ENCODE assay signal across 30 cellular contexts in the genomic region with DNA sequence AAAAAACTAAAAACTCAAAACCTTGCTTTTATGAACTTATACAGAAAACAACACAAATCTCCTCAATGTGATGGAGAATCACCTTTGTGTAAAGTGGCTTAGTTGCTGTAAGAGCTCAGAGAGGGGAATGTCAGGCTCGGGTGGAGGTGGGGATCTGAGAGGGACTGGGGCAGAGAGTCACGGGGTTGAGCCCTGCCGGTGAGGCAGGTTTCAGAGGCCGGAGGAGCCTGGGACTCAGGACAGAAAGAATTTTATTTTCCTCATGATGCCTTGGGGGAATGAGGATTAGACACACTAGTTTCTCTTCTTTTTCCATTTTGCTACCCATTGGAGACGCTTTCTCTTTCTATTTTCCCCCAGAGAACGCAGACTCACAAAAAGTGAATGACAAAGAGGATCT.
"Had no signal": no experiment of that assay in that cellular context is flagged by ENCODE, and none has a peak within 500 bp of the region (broad histone marks: within the 10 kb centered on the region; RNA-seq: fewer than 3 reads in every experiment).

No MANE protein-coding gene starts in this region.

- H3K9me3 Mint-ChIP-seq: activated CD4-positive, alpha-beta memory T cell treated with anti-CD3 and anti-CD28 coated beads, Interleukin-2, amount 10 ng/mL, durations not matched to agents 7 days and 5 days; activated CD4-positive, alpha-beta T cell treated with anti-CD3 and anti-CD28 coated beads, Interleukin-2, amount 10 ng/mL, durations not matched to agents 7 days and 5 days; activated naive CD4-positive, alpha-beta T cell treated with anti-CD3 and anti-CD28 coated beads, Interleukin-2, amount 10 ng/mL, durations not matched to agents 7 days and 5 days; activated naive CD4-positive, alpha-beta T cell treated with anti-CD3 and anti-CD28 coated beads, Interleukin-2, amount 50 U/mL, for 72 hours; activated naive CD8-positive, alpha-beta T cell treated with anti-CD3 and anti-CD28 coated beads, Interleukin-2, amount 10 ng/mL, durations not matched to agents 7 days and 5 days; activated T-cell treated with anti-CD3 and anti-CD28 coated beads, Interleukin-2, amount 50 U/mL, for 24 hours; activated T-cell treated with anti-CD3 and anti-CD28 coated beads, Interleukin-2, amount 50 U/mL, for 72 hours; brain had no signal

- H3K4me3 Mint-ChIP-seq: activated CD4-positive, alpha-beta memory T cell treated with anti-CD3 and anti-CD28 coated beads, Interleukin-2, amount 10 ng/mL, durations not matched to agents 7 days and 5 days; activated CD4-positive, alpha-beta T cell treated with anti-CD3 and anti-CD28 coated beads, Interleukin-2, amount 10 ng/mL, durations not matched to agents 7 days and 5 days; activated naive CD4-positive, alpha-beta T cell treated with anti-CD3 and anti-CD28 coated beads, Interleukin-2, amount 10 ng/mL, durations not matched to agents 7 days and 5 days; activated naive CD8-positive, alpha-beta T cell treated with anti-CD3 and anti-CD28 coated beads, Interleukin-2, amount 10 ng/mL, durations not matched to agents 7 days and 5 days; activated T-cell treated with anti-CD3 and anti-CD28 coated beads, Interleukin-2, amount 50 U/mL, for 24 hours; activated T-cell treated with anti-CD3 and anti-CD28 coated beads, Interleukin-2, amount 50 U/mL, for 72 hours; brain; WTC11 had no signal

- H3K4me1 ChIP-seq: ascending aorta, breast epithelium, colonic mucosa, gastrocnemius medialis, heart left ventricle had no signal

- H3K27ac Mint-ChIP-seq: activated CD4-positive, alpha-beta memory T cell treated with anti-CD3 and anti-CD28 coated beads, Interleukin-2, amount 10 ng/mL, durations not matched to agents 7 days and 5 days; activated CD4-positive, alpha-beta T cell treated with anti-CD3 and anti-CD28 coated beads, Interleukin-2, amount 10 ng/mL, durations not matched to agents 7 days and 5 days; activated naive CD4-positive, alpha-beta T cell treated with anti-CD3 and anti-CD28 coated beads, Interleukin-2, amount 10 ng/mL, durations not matched to agents 7 days and 5 days; activated naive CD4-positive, alpha-beta T cell treated with anti-CD3 and anti-CD28 coated beads, Interleukin-2, amount 50 U/mL, for 72 hours; activated naive CD8-positive, alpha-beta T cell treated with anti-CD3 and anti-CD28 coated beads, Interleukin-2, amount 10 ng/mL, durations not matched to agents 7 days and 5 days; activated T-cell treated with anti-CD3 and anti-CD28 coated beads, Interleukin-2, amount 50 U/mL, for 24 hours; activated T-cell treated with anti-CD3 and anti-CD28 coated beads, Interleukin-2, amount 50 U/mL, for 72 hours; brain; WTC11 had no signal

- H3K4me3 ChIP-seq: ascending aorta, breast epithelium, cardiac muscle cell, colonic mucosa, gastrocnemius medialis, heart left ventricle had no signal

- H3K36me3 ChIP-seq: ascending aorta, breast epithelium, cardiac muscle cell, colonic mucosa, gastrocnemius medialis, heart left ventricle had no signal

- H3K27me3 ChIP-seq: ascending aorta, cardiac muscle cell, colonic mucosa, gastrocnemius medialis had no signal

- H3K27ac ChIP-seq: ascending aorta, breast epithelium, cardiac muscle cell, colonic mucosa, gastrocnemius medialis, heart left ventricle, VCaP had no signal

- DNase-seq: activated CD4-positive, alpha-beta memory T cell treated with anti-CD3 and anti-CD28 coated beads, Interleukin-2, amount 10 ng/mL, durations not matched to agents 7 days and 5 days; activated CD4-positive, alpha-beta T cell treated with anti-CD3 and anti-CD28 coated beads for 1 hour; activated CD4-positive, alpha-beta T cell treated with anti-CD3 and anti-CD28 coated beads for 4 hours; activated CD4-positive, alpha-beta T cell treated with anti-CD3 and anti-CD28 coated beads, Interleukin-2, amount 10 ng/mL, durations not matched to agents 7 days and 5 days; activated CD4-positive, alpha-beta T cell treated with anti-CD3 and anti-CD28 coated beads, Interleukin-2, amount 50 U/mL, for 4 hours; activated CD8-positive, alpha-beta memory T cell treated with anti-CD3 and anti-CD28 coated beads, Interleukin-2, amount 50 U/mL, for 48 hours; activated gamma-delta T cell; activated naive CD4-positive, alpha-beta T cell; activated naive CD4-positive, alpha-beta T cell treated with anti-CD3 and anti-CD28 coated beads, Interleukin-2, amount 10 ng/mL, durations not matched to agents 7 days and 5 days; activated naive CD8-positive, alpha-beta T cell treated with anti-CD3 and anti-CD28 coated beads, Interleukin-2, amount 10 ng/mL, durations not matched to agents 7 days and 5 days; activated T-cell treated with anti-CD3 and anti-CD28 coated beads for 4 hours; activated T-cell treated with anti-CD3 and anti-CD28 coated beads, Interleukin-2, amount 50 U/mL, for 24 hours; activated T-cell treated with anti-CD3 and anti-CD28 coated beads, Interleukin-2, amount 50 U/mL, for 72 hours; central memory CD4-positive, alpha-beta T cell; cerebellar nuclear complex; colonic mucosa; effector CD8-positive, alpha-beta T cell; foreskin fibroblast; gastrocnemius medialis; glutamatergic neuron; heart left ventricle; T-helper 2 cell had no signal

- ATAC-seq: activated naive CD4-positive, alpha-beta T cell treated with anti-CD3 and anti-CD28 coated beads, Interleukin-2, amount 50 U/mL, for 72 hours; activated T-cell treated with anti-CD3 and anti-CD28 coated beads, Interleukin-2, amount 50 U/mL, for 72 hours; esophagus mucosa; gastrocnemius medialis; heart left ventricle; WTC11 had no signal

- H3K36me3 Mint-ChIP-seq: activated naive CD4-positive, alpha-beta T cell treated with anti-CD3 and anti-CD28 coated beads, Interleukin-2, amount 10 ng/mL, durations not matched to agents 7 days and 5 days; activated naive CD4-positive, alpha-beta T cell treated with anti-CD3 and anti-CD28 coated beads, Interleukin-2, amount 50 U/mL, for 72 hours; activated naive CD8-positive, alpha-beta T cell treated with anti-CD3 and anti-CD28 coated beads, Interleukin-2, amount 10 ng/mL, durations not matched to agents 7 days and 5 days; brain; WTC11 had no signal

- H3K4me1 Mint-ChIP-seq: activated CD4-positive, alpha-beta memory T cell treated with anti-CD3 and anti-CD28 coated beads, Interleukin-2, amount 10 ng/mL, durations not matched to agents 7 days and 5 days; activated CD4-positive, alpha-beta T cell treated with anti-CD3 and anti-CD28 coated beads, Interleukin-2, amount 10 ng/mL, durations not matched to agents 7 days and 5 days; activated naive CD4-positive, alpha-beta T cell treated with anti-CD3 and anti-CD28 coated beads, Interleukin-2, amount 10 ng/mL, durations not matched to agents 7 days and 5 days; activated naive CD8-positive, alpha-beta T cell treated with anti-CD3 and anti-CD28 coated beads, Interleukin-2, amount 10 ng/mL, durations not matched to agents 7 days and 5 days had no signal
